ENCODE assay signal across 1 cellular context in genomic region chr17:5281814-5282638, GRCh38.
TF ChIP-seq lines count a peak whose summit lies in the region.

Gene RABEP1, plus strand, starts transcription at chr17:5282284. Its CDS starts 203 bp downstream, at chr17:5282487.

TF ChIP-seq in GM12878, 131 proteins besides CTCF, POLR2A, EP300 and RAD21 (continued from another document and continues in another):
- TF ChIP-seq PRDM15 (CRISPR knock-in tag; IDR thresholded peaks at IDR 0.05) (no peak), MAX (IDR thresholded peaks at IDR 0.05; ENCODE audit: low read depth, low read length) (peak; percentile 87), YY1 (IDR thresholded peaks at IDR 0.05; ENCODE audit: low read depth, low read length) (no peak), PAX5 (IDR thresholded peaks at IDR 0.05; ENCODE audit: borderline replicate concordance, low read depth, low read length) (no peak), E2F4 (IDR thresholded peaks at IDR 0.05; ENCODE audit: low read depth, low read length) (no peak), BHLHE40 (IDR thresholded peaks at IDR 0.05; ENCODE audit: borderline replicate concordance in 1 of 2, low read depth in 2 of 2, low read length in 1 of 2) (peak; percentile 94 to 98), SPI1 (IDR thresholded peaks at IDR 0.05; ENCODE audit: borderline replicate concordance, insufficient read depth, low read depth, low read length) (no peak), SMC3 (IDR thresholded peaks at IDR 0.05; ENCODE audit: borderline replicate concordance, low read length) (no peak), POLR2AphosphoS2 (IDR thresholded peaks at IDR 0.05; ENCODE audit: low read depth, low read length) (peak; percentile 83), EED (IDR thresholded peaks at IDR 0.05; ENCODE audit: low read depth) (peak; percentile 81), ASH2L (IDR thresholded peaks at IDR 0.05; ENCODE audit: borderline replicate concordance, low read depth) (0 out of 2 replicates have a peak, but pooled peaks have one; percentile 91), GABPA (IDR thresholded peaks at IDR 0.05; ENCODE audit: low read depth) (no peak), CHD1 (IDR thresholded peaks at IDR 0.05; ENCODE audit: low read depth, low read length) (no peak), STAT3 (IDR thresholded peaks at IDR 0.05; ENCODE audit: low read depth, low read length) (no peak), SKIL (IDR thresholded peaks at IDR 0.05; ENCODE audit: low read depth, poor library complexity, severe bottlenecking) (no peak), BMI1 (IDR thresholded peaks at IDR 0.05; ENCODE audit: borderline replicate concordance) (no peak), CEBPB (IDR thresholded peaks at IDR 0.05; ENCODE audit: borderline replicate concordance in 1 of 2, low read depth in 2 of 2, low read length in 2 of 2) (no peak), CREB1 (IDR thresholded peaks at IDR 0.05; ENCODE audit: low read depth) (no peak; the same call in 1 of the 2 replicates), SMAD5 (IDR thresholded peaks at IDR 0.05; ENCODE audit: low read depth) (peak; percentile 64), ATF3 (IDR thresholded peaks at IDR 0.05; ENCODE audit: borderline replicate concordance, extremely low read depth, low read depth, low read length) (peak; percentile 87), CHD4 (IDR thresholded peaks at IDR 0.05) (no peak), IKZF1 (conservative IDR thresholded peaks at IDR 0.05) (peak; percentile 84), RAD51 (IDR thresholded peaks at IDR 0.05) (peak; percentile 64; the same call in 1 of the 2 replicates), KLF5 (IDR thresholded peaks at IDR 0.05; ENCODE audit: partially characterized antibody) (no peak), TCF3 (IDR thresholded peaks at IDR 0.05; ENCODE audit: borderline replicate concordance, insufficient read depth, low read depth, low read length) (0 out of 2 replicates have a peak, but pooled peaks have one; percentile 16), PAX8 (IDR thresholded peaks at IDR 0.05) (no peak), MTA2 (IDR thresholded peaks at IDR 0.05; ENCODE audit: low read depth) (no peak), KDM1A (IDR thresholded peaks at IDR 0.05; ENCODE audit: borderline replicate concordance) (no peak), RFX5 (IDR thresholded peaks at IDR 0.05; ENCODE audit: low read depth, low read length) (no peak), HDAC6 (IDR thresholded peaks at IDR 0.05; ENCODE audit: unreplicated experiment) (no peak), FOXK2 (IDR thresholded peaks at IDR 0.05) (no peak), KAT2A (conservative IDR thresholded peaks at IDR 0.05; ENCODE audit: control insufficient read depth, low read depth, low read length) (no peak), IKZF2 (IDR thresholded peaks at IDR 0.05) (peak; percentile 28 to 34; a peak in 3 of 4 replicates), ZBTB33 (IDR thresholded peaks at IDR 0.05) (no peak), RBBP5 (conservative IDR thresholded peaks at IDR 0.05) (no peak), FOS (IDR thresholded peaks at IDR 0.05; ENCODE audit: borderline replicate concordance, extremely low read depth, insufficient read length) (no peak), CBX3 (IDR thresholded peaks at IDR 0.05; ENCODE audit: borderline replicate concordance, low read depth) (no peak), LARP7 (IDR thresholded peaks at IDR 0.05) (peak; percentile 96), MEF2B (IDR thresholded peaks at IDR 0.05; ENCODE audit: partially characterized antibody, poor library complexity, severe bottlenecking) (peak; percentile 89), NR2C2 (IDR thresholded peaks at IDR 0.05; ENCODE audit: borderline replicate concordance, control insufficient read depth, insufficient read length, low read depth) (no peak), ZBTB4 (CRISPR knock-in tag; IDR thresholded peaks at IDR 0.05) (no peak)
- TF ChIP-seq, protein P1, sequence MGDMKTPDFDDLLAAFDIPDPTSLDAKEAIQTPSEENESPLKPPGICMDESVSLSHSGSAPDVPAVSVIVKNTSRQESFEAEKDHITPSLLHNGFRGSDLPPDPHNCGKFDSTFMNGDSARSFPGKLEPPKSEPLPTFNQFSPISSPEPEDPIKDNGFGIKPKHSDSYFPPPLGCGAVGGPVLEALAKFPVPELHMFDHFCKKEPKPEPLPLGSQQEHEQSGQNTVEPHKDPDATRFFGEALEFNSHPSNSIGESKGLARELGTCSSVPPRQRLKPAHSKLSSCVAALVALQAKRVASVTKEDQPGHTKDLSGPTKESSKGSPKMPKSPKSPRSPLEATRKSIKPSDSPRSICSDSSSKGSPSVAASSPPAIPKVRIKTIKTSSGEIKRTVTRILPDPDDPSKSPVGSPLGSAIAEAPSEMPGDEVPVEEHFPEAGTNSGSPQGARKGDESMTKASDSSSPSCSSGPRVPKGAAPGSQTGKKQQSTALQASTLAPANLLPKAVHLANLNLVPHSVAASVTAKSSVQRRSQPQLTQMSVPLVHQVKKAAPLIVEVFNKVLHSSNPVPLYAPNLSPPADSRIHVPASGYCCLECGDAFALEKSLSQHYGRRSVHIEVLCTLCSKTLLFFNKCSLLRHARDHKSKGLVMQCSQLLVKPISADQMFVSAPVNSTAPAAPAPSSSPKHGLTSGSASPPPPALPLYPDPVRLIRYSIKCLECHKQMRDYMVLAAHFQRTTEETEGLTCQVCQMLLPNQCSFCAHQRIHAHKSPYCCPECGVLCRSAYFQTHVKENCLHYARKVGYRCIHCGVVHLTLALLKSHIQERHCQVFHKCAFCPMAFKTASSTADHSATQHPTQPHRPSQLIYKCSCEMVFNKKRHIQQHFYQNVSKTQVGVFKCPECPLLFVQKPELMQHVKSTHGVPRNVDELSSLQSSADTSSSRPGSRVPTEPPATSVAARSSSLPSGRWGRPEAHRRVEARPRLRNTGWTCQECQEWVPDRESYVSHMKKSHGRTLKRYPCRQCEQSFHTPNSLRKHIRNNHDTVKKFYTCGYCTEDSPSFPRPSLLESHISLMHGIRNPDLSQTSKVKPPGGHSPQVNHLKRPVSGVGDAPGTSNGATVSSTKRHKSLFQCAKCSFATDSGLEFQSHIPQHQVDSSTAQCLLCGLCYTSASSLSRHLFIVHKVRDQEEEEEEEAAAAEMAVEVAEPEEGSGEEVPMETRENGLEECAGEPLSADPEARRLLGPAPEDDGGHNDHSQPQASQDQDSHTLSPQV (IDR thresholded peaks at IDR 0.05) = no peak
- TF ChIP-seq, protein P2, sequence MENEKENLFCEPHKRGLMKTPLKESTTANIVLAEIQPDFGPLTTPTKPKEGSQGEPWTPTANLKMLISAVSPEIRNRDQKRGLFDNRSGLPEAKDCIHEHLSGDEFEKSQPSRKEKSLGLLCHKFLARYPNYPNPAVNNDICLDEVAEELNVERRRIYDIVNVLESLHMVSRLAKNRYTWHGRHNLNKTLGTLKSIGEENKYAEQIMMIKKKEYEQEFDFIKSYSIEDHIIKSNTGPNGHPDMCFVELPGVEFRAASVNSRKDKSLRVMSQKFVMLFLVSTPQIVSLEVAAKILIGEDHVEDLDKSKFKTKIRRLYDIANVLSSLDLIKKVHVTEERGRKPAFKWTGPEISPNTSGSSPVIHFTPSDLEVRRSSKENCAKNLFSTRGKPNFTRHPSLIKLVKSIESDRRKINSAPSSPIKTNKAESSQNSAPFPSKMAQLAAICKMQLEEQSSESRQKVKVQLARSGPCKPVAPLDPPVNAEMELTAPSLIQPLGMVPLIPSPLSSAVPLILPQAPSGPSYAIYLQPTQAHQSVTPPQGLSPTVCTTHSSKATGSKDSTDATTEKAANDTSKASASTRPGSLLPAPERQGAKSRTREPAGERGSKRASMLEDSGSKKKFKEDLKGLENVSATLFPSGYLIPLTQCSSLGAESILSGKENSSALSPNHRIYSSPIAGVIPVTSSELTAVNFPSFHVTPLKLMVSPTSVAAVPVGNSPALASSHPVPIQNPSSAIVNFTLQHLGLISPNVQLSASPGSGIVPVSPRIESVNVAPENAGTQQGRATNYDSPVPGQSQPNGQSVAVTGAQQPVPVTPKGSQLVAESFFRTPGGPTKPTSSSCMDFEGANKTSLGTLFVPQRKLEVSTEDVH (IDR thresholded peaks at IDR 0.05; ENCODE audit: low read depth, partially characterized antibody) = no peak
